Comparison of ENCODE assay signal across 18 cellular contexts in genomic region chr20:50408526-50409364, GRCh38.
DNase-seq lines count a peak whose midpoint lies in the region; ATAC-seq, FAIRE-seq and TF ChIP-seq lines count a peak whose summit lies in the region.
"Had no signal": no experiment of that assay in that cellular context is flagged by ENCODE, and none has a peak within 500 bp of the region (broad histone marks: within the 10 kb centered on the region; RNA-seq: fewer than 3 reads in every experiment).

No MANE protein-coding gene starts in this region.

- H3K4me1 ChIP-seq in A549 (peaks cover 4% of the 10 kb centered on the region), right atrium auricular region (peaks cover 0 to 46% of the 10 kb centered on the region in 2 donors), skeletal muscle tissue (ENCODE audit: control insufficient read depth in 3 of 3, insufficient read depth in 3 of 3, low read length in 3 of 3) (peaks cover 60 to 74% (median 63%) of the 10 kb centered on the region in 3 donors)
- H3K4me1 ChIP-seq: prostate gland had no signal

- no peak for TF ChIP-seq EP300 in A549 (IDR thresholded peaks at IDR 0.05)

- no peak for FAIRE-seq in A549 (lab: Jason Lieb, UNC)
- FAIRE-seq: A204.1 had no signal

- POLR2A ChIA-PET in A549 (lab: Yijun Ruan, JAX) (no interaction called here), RWPE1 (lab: Yijun Ruan, JAX; ENCODE audit: low non-redundant PET) (no interaction called here)

- 87% methylated on average over 15 of the region's 15 CpGs for WGBS in A549 (ENCODE audit: missing lambda C conversion rate)

- DNase-seq in A549 (ENCODE audit: low read depth in 1 of 2, low spot score in 1 of 2) (no peak), RWPE1 (ENCODE audit: low spot score) (no peak), right atrium auricular region (ENCODE audit: low spot score) (no peak), foreskin fibroblast (no peak), germinal center (ENCODE audit: low spot score) (no peak), DMS79 (lab: John Stamatoyannopoulos, UW) (no peak)
- DNase-seq: activated CD4-positive, CD25-positive, alpha-beta regulatory T cell; activated T-cell treated with anti-CD3 and anti-CD28 coated beads, Interleukin-2, amount 50 U/mL, for 48 hours; KBM-7; NCI-H2029 treated with DMSO at 0.1 percent for 48 hours; NCI-H69; PC-3 had no signal

- TF ChIP-seq POLR2A in A549 (IDR thresholded peaks at IDR 0.05; ENCODE audit: low read length): no peak

- ATAC-seq in A549 (no peak), HG02588 (IDR thresholded peaks at IDR 0.05; ENCODE audit: unreplicated experiment) (no peak)
- ATAC-seq: PC-3; stimulated activated effector memory CD8-positive, alpha-beta T cell treated with anti-CD3 and anti-CD28 coated beads, Interleukin-12 subunit alpha, Interleukin-12 subunit beta, amount 100 ng/mL, for 72 hours had no signal

- H3K36me3 ChIP-seq in right atrium auricular region (no peaks in the 10 kb centered on the region), skeletal muscle tissue (ENCODE audit: control insufficient read depth in 3 of 3, insufficient read depth in 3 of 3, low read length in 3 of 3) (no peaks in the 10 kb centered on the region)
- H3K36me3 ChIP-seq: BLaER1, prostate gland had no signal

- TF ChIP-seq RAD21 in A549 (conservative IDR thresholded peaks at IDR 0.05 in 1 of 2, IDR thresholded peaks at IDR 0.05 in 1 of 2): no peak

- no peak overlapping the region for H3K4me3 ChIP-seq in A549
- no peak overlapping the region for H3K4me3 ChIP-seq in right atrium auricular region
- no peak overlapping the region for H3K4me3 ChIP-seq in skeletal muscle tissue (ENCODE audit: low read length in 3 of 3)
- no peak overlapping the region for H3K4me3 ChIP-seq in foreskin fibroblast (ENCODE audit: low read depth in 1 of 2, low read length in 2 of 2)
- H3K4me3 ChIP-seq: BLaER1, prostate gland had no signal

- H3K9me3 ChIP-seq in A549 (peaks cover 15% of the 10 kb centered on the region), right atrium auricular region (peaks cover 0 to 5% of the 10 kb centered on the region in 2 donors), skeletal muscle tissue (ENCODE audit: control insufficient read depth in 3 of 3, low read length in 3 of 3) (no peaks in the 10 kb centered on the region)
- H3K9me3 ChIP-seq: prostate gland had no signal

- TF ChIP-seq CTCF in A549 (IDR thresholded peaks at IDR 0.05) (no peak), RWPE1 (conservative IDR thresholded peaks at IDR 0.05; ENCODE audit: low read depth) (no peak), right atrium auricular region (IDR thresholded peaks at IDR 0.05) (no peak), foreskin fibroblast (IDR thresholded peaks at IDR 0.05; ENCODE audit: low read depth, low read length) (no peak)

- H3K27me3 ChIP-seq in right atrium auricular region (no peaks in the 10 kb centered on the region), skeletal muscle tissue (ENCODE audit: control insufficient read depth in 3 of 3, insufficient read depth in 3 of 3, low read length in 3 of 3) (no peaks in the 10 kb centered on the region)
- H3K27me3 ChIP-seq: BLaER1 had no signal

- CTCF ChIA-PET in A549 (lab: Yijun Ruan, JAX) (interaction anchor here (1.7 kb wide), 1 partner anchor 11 kb away, joined by 4 read pairs; no protein-coding TSS in a partner anchor), RWPE1 (lab: Yijun Ruan, JAX) (interaction anchor here (0.8 kb wide), 2 partner anchors 9 to 18 kb away, joined by 4 read pairs; no protein-coding TSS in a partner anchor)

- H3K27ac ChIP-seq in A549: peak overlapping the region; percentile 12 to 39; a peak in 4 of 6 replicates
- H3K27ac ChIP-seq in RWPE1: peak overlapping the region; percentile 29; the same call in 1 of the 2 replicates
- H3K27ac ChIP-seq in right atrium auricular region: peak overlapping the region; percentile 70 to 79
- peak overlapping the region; percentile 36 for H3K27ac ChIP-seq in skeletal muscle tissue (ENCODE audit: low read depth, low read length)
- H3K27ac ChIP-seq: BLaER1, prostate gland had no signal

- no peak overlapping the region for H3K4me2 ChIP-seq in A549
- H3K4me2 ChIP-seq: BLaER1 had no signal

- peak overlapping the region in 2 of 3 donors; percentile 1 to 19 for H3K9ac ChIP-seq in skeletal muscle tissue (ENCODE audit: low read depth in 1 of 3, low read length in 3 of 3)
- H3K9ac ChIP-seq: BLaER1 had no signal

TF ChIP-seq in A549, 52 proteins besides CTCF, POLR2A, EP300 and RAD21:
- TF ChIP-seq CBX2 (IDR thresholded peaks at IDR 0.05; ENCODE audit: borderline replicate concordance, low read depth) (no peak), ESRRA (IDR thresholded peaks at IDR 0.05; ENCODE audit: borderline replicate concordance, low read length) (no peak)
